In genomic region chr5:10857333-10857723, GRCh38 we compare ENCODE assay signal across 17 cellular contexts.
DNase-seq lines count a peak whose midpoint lies in the region; ATAC-seq, FAIRE-seq and TF ChIP-seq lines count a peak whose summit lies in the region.
"Had no signal": no experiment of that assay in that cellular context is flagged by ENCODE, and none has a peak within 500 bp of the region (broad histone marks: within the 10 kb centered on the region; RNA-seq: fewer than 3 reads in every experiment).

No MANE protein-coding gene starts in this region.

- H4K91ac ChIP-seq in H1 (replicated peaks; ENCODE audit: insufficient read length, low read length) = no peak overlapping the region

- FAIRE-seq in H1 (lab: Jason Lieb, UNC) = no peak

- TF ChIP-seq POLR2A in NB4 (IDR thresholded peaks at IDR 0.05; ENCODE audit: extremely low read depth, insufficient read length) = no peak
- no peak for TF ChIP-seq POLR2A in H1 (IDR thresholded peaks at IDR 0.05; ENCODE audit: control extremely low read depth in 1 of 2, low read depth in 2 of 2, low read length in 2 of 2)

- H3K4me2 ChIP-seq in H1 (ENCODE audit: insufficient read depth in 1 of 2, low read depth in 2 of 2, low read length in 2 of 2) = peak overlapping the region; percentile 55 to 73
- H3K4me2 ChIP-seq: KMS-11 had no signal

- peak; percentile 61 for DNase-seq in NB4 (ENCODE audit: low read depth)
- DNase-seq in H1 (ENCODE audit: low read depth in 1 of 2, low spot score in 2 of 2) = no peak
- DNase-seq in nephron progenitor cell = peak; percentile 29
- no peak for DNase-seq in NCI-H82 (lab: John Stamatoyannopoulos, UW)
- DNase-seq in CD1c-positive myeloid dendritic cell (ENCODE audit: extremely low spot score) = no peak
- DNase-seq in GM10266 (ENCODE audit: extremely low spot score) = no peak
- DNase-seq: activated CD4-positive, CD25-positive, alpha-beta regulatory T cell treated with anti-CD3 and anti-CD28 coated beads, Interleukin-2, amount 50 U/mL, for 72 hours; activated T-cell treated with anti-CD3 and anti-CD28 coated beads, Interleukin-2, amount 50 U/mL, for 4 hours; cerebellar nuclear complex; GOT3; NCI-H187; T-helper 1 cell had no signal

- TF ChIP-seq EP300 in H1 (IDR thresholded peaks at IDR 0.05; ENCODE audit: borderline replicate concordance in 1 of 2, low read depth in 2 of 2, low read length in 2 of 2) = no peak

- CTCF ChIA-PET in H1 (lab: Charles Lee; ENCODE audit: partially characterized antibody) = interaction anchor here (0.6 to 5.5 kb wide), 36 partner anchors 8 to 562 kb away, joined by 3 to 38 read pairs (median 4); no protein-coding TSS in a partner anchor

- H3K36me3 Mint-ChIP-seq in nephron progenitor cell (ENCODE audit: low read depth) = no peaks in the 10 kb centered on the region

- H4K20me1 ChIP-seq in H1 (replicated peaks in 1 of 2; ENCODE audit: control insufficient read depth in 1 of 2, insufficient read depth in 2 of 2, low read length in 2 of 2) = no peaks in the 10 kb centered on the region

- no peak overlapping the region; the same call in 1 of the 2 replicates for H2AK5ac ChIP-seq in H1 (ENCODE audit: low read depth, low read length)

- 42% methylated on average over 10 of the region's 11 CpGs; no CpG with 5 or more reads in 1 of the 2 experiments for WGBS in H1 (ENCODE audit: extremely low coverage in 1 of 2, insufficient coverage in 1 of 2, insufficient read length in 1 of 2, insufficient replicate concordance in 2 of 2, low coverage in 1 of 2, low lambda C conversion rate in 2 of 2, missing lambda C conversion rate in 1 of 2), 2 experiments

- no peaks in the 10 kb centered on the region for H3K9me3 ChIP-seq in ES-I3 (ENCODE audit: control insufficient read depth, insufficient read depth, low read length)
- no peaks in the 10 kb centered on the region for H3K9me3 ChIP-seq in H1 (ENCODE audit: insufficient read depth in 2 of 2, low read depth in 1 of 2, low read length in 1 of 2)

- no peak for TF ChIP-seq RAD21 in H1 (IDR thresholded peaks at IDR 0.05 in 1 of 2, conservative IDR thresholded peaks at IDR 0.05 in 1 of 2; ENCODE audit: low read depth in 2 of 2, low read length in 2 of 2)

- H3K23ac ChIP-seq in H1 (ENCODE audit: insufficient read length) = no peak overlapping the region

- H3K18ac ChIP-seq in H1 (ENCODE audit: extremely low read depth, low read length) = peak overlapping the region; percentile 56; the same call in 1 of the 2 replicates

- H3K79me1 ChIP-seq in H1 (ENCODE audit: low read depth, low read length) = no peaks in the 10 kb centered on the region

- peaks cover 0 to 10% (median 6%) of the 10 kb centered on the region in 4 experiments; a peak in 3 of 7 replicates for H3K27me3 ChIP-seq in H1 (replicated peaks in 1 of 4; ENCODE audit: control insufficient read depth in 3 of 4, extremely low read depth in 1 of 4, insufficient read depth in 3 of 4, low read length in 3 of 4)

- peaks cover 75% of the 10 kb centered on the region for H3K4me1 Mint-ChIP-seq in nephron progenitor cell

- peaks cover 3% of the 10 kb centered on the region for H3K9me3 Mint-ChIP-seq in nephron progenitor cell
- H3K9me3 Mint-ChIP-seq: activated T-cell treated with anti-CD3 and anti-CD28 coated beads, Interleukin-2, amount 50 U/mL, for 4 hours had no signal

- peak overlapping the region; percentile 93; the same call in 1 of the 2 replicates for H2AFZ ChIP-seq in H1 (ENCODE audit: low read length)
- H2AFZ ChIP-seq: parathyroid adenoma had no signal

- no peak overlapping the region for H3K4ac ChIP-seq in H1 (replicated peaks; ENCODE audit: insufficient read length, low read depth, low read length)

- peak overlapping the region; percentile 87; the same call in 1 of the 2 replicates for H2BK20ac ChIP-seq in H1 (ENCODE audit: low read length)

- no peak overlapping the region for H3K27ac ChIP-seq in H1 (ENCODE audit: low read depth, low read length)
- H3K27ac ChIP-seq: KMS-11, parathyroid adenoma had no signal

- POLR2A ChIA-PET in H1 (lab: Charles Lee; ENCODE audit: partially characterized antibody) = interaction anchor here (1.6 to 1.7 kb wide), 2 partner anchors 11 to 21 kb away, joined by 4 to 5 read pairs; no protein-coding TSS in a partner anchor

- peaks cover 33% of the 10 kb centered on the region for H3K27me3 Mint-ChIP-seq in nephron progenitor cell (ENCODE audit: low read depth, poor library complexity)

- H2BK15ac ChIP-seq in H1 (ENCODE audit: low read length) = peak overlapping the region; percentile 89; the same call in 1 of the 2 replicates

- no peak overlapping the region for H3K27ac Mint-ChIP-seq in nephron progenitor cell

- no peaks in the 10 kb centered on the region for H3K23me2 ChIP-seq in H1 (ENCODE audit: low read depth, low read length)

- no peak overlapping the region for H3K14ac ChIP-seq in H1 (ENCODE audit: insufficient read length)

- H4K8ac ChIP-seq in H1 (ENCODE audit: extremely low read depth, insufficient read depth, low read length) = peak overlapping the region; percentile 35; the same call in 1 of the 2 replicates

- no peak overlapping the region for H2BK120ac ChIP-seq in H1 (replicated peaks; ENCODE audit: low read depth, low read length)

- H3K9ac ChIP-seq in ES-I3 (ENCODE audit: low read depth, low read length) (peak overlapping the region; percentile 13; the same call in 1 of the 2 replicates), H1 (replicated peaks in 1 of 4; ENCODE audit: extremely low read depth in 1 of 4, low read depth in 3 of 4, low read length in 3 of 4) (no peak overlapping the region; a peak in 1 of 7 replicates)
- H3K9ac ChIP-seq: KMS-11, parathyroid adenoma had no signal

- H3K56ac ChIP-seq in H1 (replicated peaks; ENCODE audit: insufficient read length, low read depth, low read length) = no peak overlapping the region

- no peak for ATAC-seq in GM19395 (IDR thresholded peaks at IDR 0.05; ENCODE audit: unreplicated experiment)

- no peak for TF ChIP-seq CTCF in NB4 (IDR thresholded peaks at IDR 0.05; ENCODE audit: low read depth, low read length)
- no peak for TF ChIP-seq CTCF in H1 (IDR thresholded peaks at IDR 0.05; ENCODE audit: control extremely low read depth in 1 of 3, insufficient read depth in 1 of 3, low read depth in 1 of 3, low read length in 3 of 3)
- TF ChIP-seq CTCF in nephron progenitor cell (IDR thresholded peaks at IDR 0.05) = peak; percentile 18
- TF ChIP-seq CTCF in GM10266 (IDR thresholded peaks at IDR 0.05; ENCODE audit: control insufficient read depth, insufficient read depth, low read depth, missing control alignments) = no peak

- H3K4me3 Mint-ChIP-seq in nephron progenitor cell = peak overlapping the region; percentile 70
- H3K4me3 Mint-ChIP-seq: activated T-cell treated with anti-CD3 and anti-CD28 coated beads, Interleukin-2, amount 50 U/mL, for 4 hours had no signal

- no peak overlapping the region for H4K5ac ChIP-seq in H1 (ENCODE audit: insufficient read length, low read depth, low read length)

- H2BK12ac ChIP-seq in H1 (ENCODE audit: low read depth, low read length) = peak overlapping the region; percentile 88; the same call in 1 of the 2 replicates

- no peaks in the 10 kb centered on the region for H3K36me3 ChIP-seq in ES-I3 (ENCODE audit: insufficient read depth, low read length)
- no peaks in the 10 kb centered on the region for H3K36me3 ChIP-seq in H1 (ENCODE audit: control insufficient read depth in 2 of 4, insufficient read depth in 4 of 4, low read length in 3 of 4)

- H3K79me2 ChIP-seq in H1 (ENCODE audit: control insufficient read depth in 1 of 2, insufficient read depth in 2 of 2, low read length in 2 of 2) = no peaks in the 10 kb centered on the region
- H3K79me2 ChIP-seq: parathyroid adenoma had no signal

- H3K4me1 ChIP-seq in ES-I3 (ENCODE audit: insufficient read depth, low read length) = peaks cover 13% of the 10 kb centered on the region
- H3K4me1 ChIP-seq in H1 (replicated peaks in 1 of 4; ENCODE audit: control insufficient read depth in 3 of 4, insufficient read depth in 4 of 4, low read length in 3 of 4) = peaks cover 4 to 16% (median 14%) of the 10 kb centered on the region in 4 experiments
- H3K4me1 ChIP-seq: parathyroid adenoma had no signal

- H2BK5ac ChIP-seq in H1 (ENCODE audit: low read depth, low read length) = no peak overlapping the region

- H3K4me3 ChIP-seq in NB4 (ENCODE audit: low read depth, low read length) = no peak overlapping the region
- H3K4me3 ChIP-seq in H1 (ENCODE audit: extremely low read depth in 1 of 4, insufficient read depth in 2 of 4, low read depth in 3 of 4, low read length in 4 of 4) = peak overlapping the region in 3 of 4 experiments; percentile 2 to 48 (median 20); a peak in 4 of 8 replicates
- H3K4me3 ChIP-seq: lung had no signal

TF ChIP-seq in H1, 55 proteins besides CTCF, POLR2A, EP300 and RAD21 (continues in another document):
- peak; percentile 37 for TF ChIP-seq KDM4A (IDR thresholded peaks at IDR 0.05; ENCODE audit: low read depth, low read length, severe bottlenecking)

Comparison
In these comparisons a context has a peak if more than half of its experiments do, and no peak if none do; other contexts are left out.
1. DNase-seq: peak in NB4 (single experiment) and nephron progenitor cell (single experiment); none in H1 (0 of 2), NCI-H82 (single experiment), CD1c-positive myeloid dendritic cell (single experiment) and GM10266 (single experiment).